In the genomic region with DNA sequence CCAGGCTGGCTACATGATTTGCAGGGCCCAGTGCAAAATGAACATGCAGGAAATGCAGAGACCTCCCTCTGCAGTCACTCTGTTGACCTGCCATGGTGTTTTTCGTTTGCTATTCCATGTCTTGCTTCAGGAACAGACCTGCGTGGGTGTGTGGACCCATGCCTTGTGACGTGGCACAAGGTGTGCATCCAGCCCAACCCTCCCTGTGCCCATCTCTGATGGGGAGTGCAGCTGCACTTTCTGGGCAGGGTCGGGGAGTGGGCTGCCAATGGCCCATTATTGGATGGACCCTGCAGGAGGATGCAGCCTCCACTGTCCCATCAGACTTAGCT, we compare ENCODE assay signal across 21 cellular contexts. TPM values are rescaled to one million over a fixed set of nuclear protein-coding genes. Genes with fewer than 3 reads are reported as not detected.
A peak's percentile ranks its signal among the peaks of the same experiment; 100 is the strongest.
DNase-seq lines count a peak whose midpoint lies in the region; FAIRE-seq and TF ChIP-seq lines count a peak whose summit lies in the region.
"Had no signal": no experiment of that assay in that cellular context is flagged by ENCODE, and none has a peak within 500 bp of the region (broad histone marks: within the 10 kb centered on the region; RNA-seq: fewer than 3 reads in every experiment).

No MANE protein-coding gene starts in this region.

- H3K27ac ChIP-seq in esophagus muscularis mucosa (replicated peaks in 1 of 4) (no peak overlapping the region), Peyer's patch (no peak overlapping the region)

- TF ChIP-seq EP300 in esophagus muscularis mucosa (IDR thresholded peaks at IDR 0.05) = no peak

- peaks cover 23% of the 10 kb centered on the region for H3K36me3 Mint-ChIP-seq in activated CD4-positive, alpha-beta T cell treated with anti-CD3 and anti-CD28 coated beads, Interleukin-2, amount 10 ng/mL, durations not matched to agents 24 days and 14 days (ENCODE audit: low read depth)
- H3K36me3 Mint-ChIP-seq in activated T-helper 1 cell treated with anti-CD3 and anti-CD28 coated beads, Interleukin-12 subunit alpha, Interleukin-12 subunit beta, Interleukin-2, Interleukin-4 antibody, amounts not matched to agents 30 ng/mL and 10 ng/mL and 1 ng/mL, durations not matched to agents 14 hours and 24 hours and 36 hours (ENCODE audit: low read depth) = peaks cover 31% of the 10 kb centered on the region

- H3K36me3 ChIP-seq in esophagus muscularis mucosa (peaks cover 18 to 42% (median 36%) of the 10 kb centered on the region in 4 donors), Peyer's patch (peaks cover 0 to 28% (median 0%) of the 10 kb centered on the region in 3 donors)

- H3K27me3 ChIP-seq in esophagus muscularis mucosa (no peaks in the 10 kb centered on the region), Peyer's patch (no peaks in the 10 kb centered on the region)

- no peak overlapping the region for H3K27ac Mint-ChIP-seq in activated CD4-positive, alpha-beta T cell treated with anti-CD3 and anti-CD28 coated beads, Interleukin-2, amount 10 ng/mL, durations not matched to agents 24 days and 14 days
- H3K27ac Mint-ChIP-seq in activated T-helper 1 cell treated with anti-CD3 and anti-CD28 coated beads, Interleukin-12 subunit alpha, Interleukin-12 subunit beta, Interleukin-2, Interleukin-4 antibody, amounts not matched to agents 30 ng/mL and 10 ng/mL and 1 ng/mL, durations not matched to agents 14 hours and 24 hours and 36 hours = no peak overlapping the region

- no peaks in the 10 kb centered on the region for H3K9me3 Mint-ChIP-seq in activated CD4-positive, alpha-beta T cell treated with anti-CD3 and anti-CD28 coated beads, Interleukin-2, amount 10 ng/mL, durations not matched to agents 24 days and 14 days
- no peaks in the 10 kb centered on the region for H3K9me3 Mint-ChIP-seq in activated T-helper 1 cell treated with anti-CD3 and anti-CD28 coated beads, Interleukin-12 subunit alpha, Interleukin-12 subunit beta, Interleukin-2, Interleukin-4 antibody, amounts not matched to agents 30 ng/mL and 10 ng/mL and 1 ng/mL, durations not matched to agents 14 hours and 24 hours and 36 hours
- H3K9me3 Mint-ChIP-seq: CD4-positive, CD25-positive, alpha-beta regulatory T cell; CD8-positive, alpha-beta memory T cell had no signal

- WGBS in esophagus muscularis mucosa = 98% methylated on average over 4 of the region's 4 CpGs

- H3K4me1 ChIP-seq in esophagus muscularis mucosa (peaks cover 8 to 24% (median 10%) of the 10 kb centered on the region in 4 donors), Peyer's patch (peaks cover 0 to 5% (median 3%) of the 10 kb centered on the region in 4 donors)

- H3K9me3 ChIP-seq in esophagus muscularis mucosa (no peaks in the 10 kb centered on the region), Peyer's patch (no peaks in the 10 kb centered on the region)

- TF ChIP-seq CTCF in esophagus muscularis mucosa (IDR thresholded peaks at IDR 0.05) = no peak
- TF ChIP-seq CTCF in Peyer's patch (IDR thresholded peaks at IDR 0.05) = no peak

- no peak for FAIRE-seq in GM12891 (lab: Jason Lieb, UNC)
- FAIRE-seq: GM12878, GM19239, H1, HTR-8/SVneo had no signal

- TF ChIP-seq POLR2A in GM12891 (IDR thresholded peaks at IDR 0.05; ENCODE audit: low read depth, low read length) = no peak; the same call in 1 of the 2 replicates
- TF ChIP-seq POLR2A in esophagus muscularis mucosa (IDR thresholded peaks at IDR 0.05; ENCODE audit: low read depth) = no peak
- no peak for TF ChIP-seq POLR2A in Peyer's patch (IDR thresholded peaks at IDR 0.05)

- no peaks in the 10 kb centered on the region for H3K27me3 Mint-ChIP-seq in activated CD4-positive, alpha-beta T cell treated with anti-CD3 and anti-CD28 coated beads, Interleukin-2, amount 10 ng/mL, durations not matched to agents 24 days and 14 days
- H3K27me3 Mint-ChIP-seq in activated T-helper 1 cell treated with anti-CD3 and anti-CD28 coated beads, Interleukin-12 subunit alpha, Interleukin-12 subunit beta, Interleukin-2, Interleukin-4 antibody, amounts not matched to agents 30 ng/mL and 10 ng/mL and 1 ng/mL, durations not matched to agents 14 hours and 24 hours and 36 hours (ENCODE audit: insufficient read depth) = no peaks in the 10 kb centered on the region
- H3K27me3 Mint-ChIP-seq: CD4-positive, CD25-positive, alpha-beta regulatory T cell; CD8-positive, alpha-beta memory T cell had no signal

- H3K4me3 Mint-ChIP-seq in activated CD4-positive, alpha-beta T cell treated with anti-CD3 and anti-CD28 coated beads, Interleukin-2, amount 10 ng/mL, durations not matched to agents 24 days and 14 days = no peak overlapping the region
- no peak overlapping the region for H3K4me3 Mint-ChIP-seq in activated T-helper 1 cell treated with anti-CD3 and anti-CD28 coated beads, Interleukin-12 subunit alpha, Interleukin-12 subunit beta, Interleukin-2, Interleukin-4 antibody, amounts not matched to agents 30 ng/mL and 10 ng/mL and 1 ng/mL, durations not matched to agents 14 hours and 24 hours and 36 hours
- H3K4me3 Mint-ChIP-seq: CD4-positive, CD25-positive, alpha-beta regulatory T cell; CD8-positive, alpha-beta memory T cell; H9 had no signal

- intact Hi-C loops in activated CD4-positive, alpha-beta T cell treated with anti-CD3 and anti-CD28 coated beads, Interleukin-2, amount 10 ng/mL, durations not matched to agents 24 days and 14 days (cut with micrococcal nuclease) = no loop called here
- intact Hi-C loops in esophagus muscularis mucosa (cut with DNase I) = no loop called here
- intact Hi-C loops in activated T-helper 1 cell treated with anti-CD3 and anti-CD28 coated beads, Interleukin-12 subunit alpha, Interleukin-12 subunit beta, Interleukin-2, Interleukin-4 antibody, amounts not matched to agents 30 ng/mL and 10 ng/mL and 1 ng/mL, durations not matched to agents 14 hours and 24 hours and 36 hours (cut with micrococcal nuclease) = no loop called here

- H3K4me1 Mint-ChIP-seq in activated CD4-positive, alpha-beta T cell treated with anti-CD3 and anti-CD28 coated beads, Interleukin-2, amount 10 ng/mL, durations not matched to agents 24 days and 14 days = peaks cover 5% of the 10 kb centered on the region
- H3K4me1 Mint-ChIP-seq in activated T-helper 1 cell treated with anti-CD3 and anti-CD28 coated beads, Interleukin-12 subunit alpha, Interleukin-12 subunit beta, Interleukin-2, Interleukin-4 antibody, amounts not matched to agents 30 ng/mL and 10 ng/mL and 1 ng/mL, durations not matched to agents 14 hours and 24 hours and 36 hours (ENCODE audit: low read depth) = no peaks in the 10 kb centered on the region

- H3K4me3 ChIP-seq in esophagus muscularis mucosa (no peak overlapping the region), Peyer's patch (no peak overlapping the region)
- H3K4me3 ChIP-seq: GM12878 had no signal

- peak; percentile 54 for DNase-seq in activated CD4-positive, alpha-beta T cell treated with anti-CD3 and anti-CD28 coated beads, Interleukin-2, amount 10 ng/mL, durations not matched to agents 24 days and 14 days
- no peak for DNase-seq in activated CD4-positive, alpha-beta T cell treated with anti-CD3 and anti-CD28 coated beads for 1 hour
- DNase-seq in GM12891 (ENCODE audit: insufficient read length, low spot score) (no peak), esophagus muscularis mucosa (ENCODE audit: extremely low spot score) (peak; percentile 77), Peyer's patch (no peak)
- DNase-seq in stimulated activated CD4-positive, alpha-beta T cell treated with anti-CD3 and anti-CD28 coated beads, Interleukin-2, amount 100 ng/mL, for 48 hours = no peak
- no peak for DNase-seq in activated T-helper 1 cell treated with anti-CD3 and anti-CD28 coated beads, Interleukin-12 subunit alpha, Interleukin-12 subunit beta, Interleukin-2, Interleukin-4 antibody, amounts not matched to agents 30 ng/mL and 10 ng/mL and 1 ng/mL, durations not matched to agents 14 hours and 24 hours and 36 hours (ENCODE audit: low spot score)
- DNase-seq: 8988T; C1 segment of cervical spinal cord; CD4-positive, CD25-positive, alpha-beta regulatory T cell; CD8-positive, alpha-beta memory T cell; COR-L47; DMS 273 treated with DMSO at 0.1 percent for 48 hours; DMS79; GF-D8; H9; IMR-90 had no signal

TF ChIP-seq in GM12891, 5 proteins besides CTCF, POLR2A, EP300 and RAD21:
- TF ChIP-seq TAF1 (IDR thresholded peaks at IDR 0.05; ENCODE audit: low read depth, low read length) (no peak), SPI1 (IDR thresholded peaks at IDR 0.05; ENCODE audit: low read depth, low read length) (no peak), POLR2AphosphoS5 (IDR thresholded peaks at IDR 0.05; ENCODE audit: low read depth, low read length) (0 out of 2 replicates have a peak, but pooled peaks have one; percentile 17), PAX5 (IDR thresholded peaks at IDR 0.05; ENCODE audit: insufficient read depth, low read length, severe bottlenecking) (no peak), POU2F2 (IDR thresholded peaks at IDR 0.05; ENCODE audit: low read depth, low read length) (no peak)
TF ChIP-seq in GM12891: peak in this region for 1.

RNA-seq across cellular contexts. Expression of a gene that starts 33.1 kb away (rescaled TPM):
- total RNA-seq in activated CD4-positive, alpha-beta T cell treated with anti-CD3 and anti-CD28 coated beads, Interleukin-2, amount 10 ng/mL, durations not matched to agents 24 days and 14 days = 36.4 and 38.7 TPM in 2 replicates
- 17.3 TPM for polyA plus RNA-seq in GM12891 (2012; ENCODE audit: low read depth, missing spikeins)
- total RNA-seq in esophagus muscularis mucosa (10 to 100 TPM; 32.1 to 39.5 (median 34.7) TPM), Peyer's patch (10 to 100 TPM; 22.8 to 43.8 (median 30.4) TPM)
- total RNA-seq in activated T-helper 1 cell treated with anti-CD3 and anti-CD28 coated beads, Interleukin-12 subunit alpha, Interleukin-12 subunit beta, Interleukin-2, Interleukin-4 antibody, amounts not matched to agents 30 ng/mL and 10 ng/mL and 1 ng/mL, durations not matched to agents 14 hours and 24 hours and 36 hours = 37.4 and 40.3 TPM in 2 replicates

Comparison
In these comparisons a context has a peak if more than half of its experiments do, and no peak if none do; other contexts are left out.
1. DNase-seq: peak in activated CD4-positive, alpha-beta T cell treated with anti-CD3 and anti-CD28 coated beads, Interleukin-2, amount 10 ng/mL, durations not matched to agents 24 days and 14 days (single experiment) and esophagus muscularis mucosa (single experiment); none in activated CD4-positive, alpha-beta T cell treated with anti-CD3 and anti-CD28 coated beads for 1 hour (single experiment), GM12891 (single experiment), stimulated activated CD4-positive, alpha-beta T cell treated with anti-CD3 and anti-CD28 coated beads, Interleukin-2, amount 100 ng/mL, for 48 hours (0 of 2), activated T-helper 1 cell treated with anti-CD3 and anti-CD28 coated beads, Interleukin-12 subunit alpha, Interleukin-12 subunit beta, Interleukin-2, Interleukin-4 antibody, amounts not matched to agents 30 ng/mL and 10 ng/mL and 1 ng/mL, durations not matched to agents 14 hours and 24 hours and 36 hours (single experiment) and Peyer's patch (0 of 3).